In the genomic region with DNA sequence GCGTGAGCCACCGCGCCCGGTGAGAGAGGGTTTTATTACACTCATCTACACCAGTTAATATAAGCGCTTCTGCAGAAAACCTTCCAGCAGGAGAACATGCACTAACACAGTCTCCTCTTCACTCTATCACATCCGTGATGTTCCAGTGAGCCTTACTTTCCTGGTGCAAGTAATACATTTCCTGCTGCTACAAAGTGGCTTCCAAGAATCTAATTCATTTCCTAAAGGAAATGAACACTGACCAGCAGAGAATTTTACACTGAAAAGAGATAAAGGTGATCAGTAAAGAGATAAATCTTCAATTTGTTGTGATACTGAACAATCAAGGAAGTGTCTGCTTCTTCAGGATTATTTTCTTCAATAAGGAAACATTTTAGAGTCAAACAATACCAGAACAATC, we compare ENCODE assay signal across 1 cellular context.
TF ChIP-seq lines count a peak whose summit lies in the region.

No MANE protein-coding gene starts in this region.

TF ChIP-seq in endothelial cell of umbilical vein, 7 proteins besides CTCF, POLR2A, EP300 and RAD21:
- TF ChIP-seq EZH2 (IDR thresholded peaks at IDR 0.05; ENCODE audit: borderline replicate concordance, low read depth, low read length, severe bottlenecking) (no peak), POLR2AphosphoS5 (IDR thresholded peaks at IDR 0.05; ENCODE audit: insufficient read depth, low read depth, low read length) (peak; percentile 28), GATA2 (IDR thresholded peaks at IDR 0.05; ENCODE audit: insufficient read depth, insufficient read length, low read depth, low read length) (peak; percentile 88), MYC (IDR thresholded peaks at IDR 0.05; ENCODE audit: low read depth, low read length) (no peak), FOS (IDR thresholded peaks at IDR 0.05; ENCODE audit: borderline replicate concordance, insufficient read depth, low read length) (peak; percentile 41)
